ENCODE assay signal across 8 cellular contexts in genomic region chr1:95043141-95043980, GRCh38. TPM values are rescaled to one million over a fixed set of nuclear protein-coding genes. Genes with fewer than 3 reads are reported as not detected.
A peak's percentile ranks its signal among the peaks of the same experiment; 100 is the strongest.
DNase-seq lines count a peak whose midpoint lies in the region; FAIRE-seq and TF ChIP-seq lines count a peak whose summit lies in the region.

No MANE protein-coding gene starts in this region.

- intact Hi-C loops in activated T-helper 1 cell treated with anti-CD3 and anti-CD28 coated beads, Interleukin-12 subunit alpha, Interleukin-12 subunit beta, Interleukin-2, Interleukin-4 antibody, amounts not matched to agents 30 ng/mL and 10 ng/mL and 1 ng/mL, durations not matched to agents 14 hours and 24 hours and 36 hours (cut with micrococcal nuclease), result loop anchor here (1.0 to 10.0 kb wide), 5 partner anchors 29 to 562 kb away; partner anchors contain the start of genes ALG14 and CNN3

- no peaks in the 10 kb centered on the region for H3K36me3 Mint-ChIP-seq in activated T-helper 1 cell treated with anti-CD3 and anti-CD28 coated beads, Interleukin-12 subunit alpha, Interleukin-12 subunit beta, Interleukin-2, Interleukin-4 antibody, amounts not matched to agents 30 ng/mL and 10 ng/mL and 1 ng/mL, durations not matched to agents 14 hours and 24 hours and 36 hours (ENCODE audit: low read depth)

- no peaks in the 10 kb centered on the region for H3K4me1 Mint-ChIP-seq in activated T-helper 1 cell treated with anti-CD3 and anti-CD28 coated beads, Interleukin-12 subunit alpha, Interleukin-12 subunit beta, Interleukin-2, Interleukin-4 antibody, amounts not matched to agents 30 ng/mL and 10 ng/mL and 1 ng/mL, durations not matched to agents 14 hours and 24 hours and 36 hours (ENCODE audit: low read depth)

- peak overlapping the region; percentile 2 for H3K18ac ChIP-seq in neuronal stem cell (ENCODE audit: low read length)

- no peak overlapping the region for H2BK120ac ChIP-seq in neuronal stem cell (ENCODE audit: low read depth, low read length)

- H2BK5ac ChIP-seq in neuronal stem cell (ENCODE audit: low read length), result no peak overlapping the region

- H3K9ac ChIP-seq in neuronal stem cell (ENCODE audit: low read depth, low read length, poor library complexity) (no peak overlapping the region), stomach smooth muscle (ENCODE audit: low read length in 2 of 2) (peak overlapping the region in 1 of 2 donors; percentile 52)

- H3K27ac ChIP-seq in neuronal stem cell (replicated peaks; ENCODE audit: low read length), result no peak overlapping the region
- peak overlapping the region; percentile 26 for H3K27ac ChIP-seq in stomach smooth muscle (ENCODE audit: low read length)

- no peak overlapping the region for H3K23ac ChIP-seq in neuronal stem cell (ENCODE audit: low read depth, low read length, poor library complexity)

- H4K91ac ChIP-seq in neuronal stem cell (ENCODE audit: low read depth, low read length, poor library complexity), result no peak overlapping the region

- no peaks in the 10 kb centered on the region for H3K27me3 Mint-ChIP-seq in activated T-helper 1 cell treated with anti-CD3 and anti-CD28 coated beads, Interleukin-12 subunit alpha, Interleukin-12 subunit beta, Interleukin-2, Interleukin-4 antibody, amounts not matched to agents 30 ng/mL and 10 ng/mL and 1 ng/mL, durations not matched to agents 14 hours and 24 hours and 36 hours (ENCODE audit: insufficient read depth)

- no peak overlapping the region for H3K4ac ChIP-seq in neuronal stem cell (ENCODE audit: low read length)

- peaks cover 0 to 1% of the 10 kb centered on the region in 2 donors for H3K9me3 ChIP-seq in neuronal stem cell (replicated peaks in 1 of 2; ENCODE audit: control insufficient read depth in 2 of 2, insufficient read depth in 1 of 2, low read depth in 1 of 2, low read length in 2 of 2)
- no peaks in the 10 kb centered on the region for H3K9me3 ChIP-seq in stomach smooth muscle (ENCODE audit: control insufficient read depth in 2 of 2, low read length in 2 of 2)

- H3K27me3 ChIP-seq in neuronal stem cell (ENCODE audit: control insufficient read depth in 3 of 3, insufficient read depth in 3 of 3, low read depth in 1 of 3, low read length in 3 of 3), result no peaks in the 10 kb centered on the region
- H3K27me3 ChIP-seq in stomach smooth muscle (ENCODE audit: control insufficient read depth in 1 of 2, insufficient read depth in 2 of 2, low read length in 2 of 2), result no peaks in the 10 kb centered on the region

- no peak overlapping the region for H2BK12ac ChIP-seq in neuronal stem cell (ENCODE audit: low read length)

- FAIRE-seq in H54 (lab: Jason Lieb, UNC), result peak; percentile 96

- H3K4me1 ChIP-seq in neuronal stem cell (ENCODE audit: control insufficient read depth in 2 of 2, insufficient read depth in 1 of 2, low read depth in 1 of 2, low read length in 2 of 2) (peaks cover 2 to 4% of the 10 kb centered on the region in 2 donors), stomach smooth muscle (ENCODE audit: control insufficient read depth, insufficient read depth, low read length) (peaks cover 8% of the 10 kb centered on the region)

- H3K4me3 ChIP-seq in fibroblast of villous mesenchyme (ENCODE audit: low read depth, low read length) (no peak overlapping the region), neuronal stem cell (ENCODE audit: low read length in 2 of 2) (no peak overlapping the region), stomach smooth muscle (ENCODE audit: low read length in 2 of 2) (no peak overlapping the region)

- no peak overlapping the region for H3K27ac Mint-ChIP-seq in activated T-helper 1 cell treated with anti-CD3 and anti-CD28 coated beads, Interleukin-12 subunit alpha, Interleukin-12 subunit beta, Interleukin-2, Interleukin-4 antibody, amounts not matched to agents 30 ng/mL and 10 ng/mL and 1 ng/mL, durations not matched to agents 14 hours and 24 hours and 36 hours

- no peak overlapping the region for H3K14ac ChIP-seq in neuronal stem cell (ENCODE audit: low read length)

- H2BK15ac ChIP-seq in neuronal stem cell (ENCODE audit: low read length), result no peak overlapping the region

- peak overlapping the region; percentile 65 for H2AFZ ChIP-seq in neuronal stem cell (ENCODE audit: low read length)

- TF ChIP-seq POLR2A in H54 (IDR thresholded peaks at IDR 0.05; ENCODE audit: low read depth, low read length), result no peak

- no peak overlapping the region for H4K8ac ChIP-seq in neuronal stem cell (ENCODE audit: low read depth, low read length)

- no peak overlapping the region for H3K4me2 ChIP-seq in neuronal stem cell (ENCODE audit: insufficient read depth, low read length, poor library complexity, severe bottlenecking)

- no peak overlapping the region for H2AK5ac ChIP-seq in neuronal stem cell (ENCODE audit: low read depth, low read length)

- DNase-seq in ELR (ENCODE audit: low read depth), result peak; percentile 88
- peak; percentile 37 for DNase-seq in H54 (ENCODE audit: insufficient read length, low spot score)
- peak; percentile 83 for DNase-seq in RPMI7951 (ENCODE audit: low read depth)
- peak; percentile 69 for DNase-seq in activated T-helper 1 cell treated with anti-CD3 and anti-CD28 coated beads, Interleukin-12 subunit alpha, Interleukin-12 subunit beta, Interleukin-2, Interleukin-4 antibody, amounts not matched to agents 30 ng/mL and 10 ng/mL and 1 ng/mL, durations not matched to agents 14 hours and 24 hours and 36 hours (ENCODE audit: low spot score)
- peak; percentile 89 for DNase-seq in fibroblast of villous mesenchyme (ENCODE audit: low read depth)
- peak; percentile 82 for DNase-seq in neuronal stem cell (ENCODE audit: low spot score)

- H3K79me1 ChIP-seq in neuronal stem cell (ENCODE audit: low read depth, low read length), result peaks cover 2% of the 10 kb centered on the region

- H3K36me3 ChIP-seq in neuronal stem cell (replicated peaks in 1 of 2; ENCODE audit: control insufficient read depth in 2 of 2, insufficient read depth in 2 of 2, low read length in 2 of 2), result no peaks in the 10 kb centered on the region
- no peaks in the 10 kb centered on the region for H3K36me3 ChIP-seq in stomach smooth muscle (ENCODE audit: control insufficient read depth in 2 of 2, insufficient read depth in 2 of 2, low read length in 2 of 2)

- TF ChIP-seq CTCF in LNCAP (IDR thresholded peaks at IDR 0.05) (peak; percentile 99), fibroblast of villous mesenchyme (IDR thresholded peaks at IDR 0.05; ENCODE audit: insufficient read depth, low read depth, low read length) (peak; percentile 99)

- no peaks in the 10 kb centered on the region for H3K9me3 Mint-ChIP-seq in activated T-helper 1 cell treated with anti-CD3 and anti-CD28 coated beads, Interleukin-12 subunit alpha, Interleukin-12 subunit beta, Interleukin-2, Interleukin-4 antibody, amounts not matched to agents 30 ng/mL and 10 ng/mL and 1 ng/mL, durations not matched to agents 14 hours and 24 hours and 36 hours

- 91% methylated on average over 1 of the region's 11 CpGs; no CpG with 5 or more reads in 1 of the 2 donors for WGBS in neuronal stem cell (ENCODE audit: extremely low coverage in 2 of 2, insufficient read length in 2 of 2, insufficient replicate concordance in 1 of 2), 2 donors

- H3K4me3 Mint-ChIP-seq in activated T-helper 1 cell treated with anti-CD3 and anti-CD28 coated beads, Interleukin-12 subunit alpha, Interleukin-12 subunit beta, Interleukin-2, Interleukin-4 antibody, amounts not matched to agents 30 ng/mL and 10 ng/mL and 1 ng/mL, durations not matched to agents 14 hours and 24 hours and 36 hours, result no peak overlapping the region

RNA-seq across cellular contexts. Expression of gene ALG14, which starts 29.4 kb away (rescaled TPM):
- 3.3 and 9.5 TPM in 2 replicates for total RNA-seq in RPMI7951 (2014; rRNA removed; shearing (Covaris generic))
- total RNA-seq in activated T-helper 1 cell treated with anti-CD3 and anti-CD28 coated beads, Interleukin-12 subunit alpha, Interleukin-12 subunit beta, Interleukin-2, Interleukin-4 antibody, amounts not matched to agents 30 ng/mL and 10 ng/mL and 1 ng/mL, durations not matched to agents 14 hours and 24 hours and 36 hours, result 1.9 and 2.4 TPM in 2 replicates
- 4.7 and 6.4 TPM in 2 replicates for total RNA-seq in fibroblast of villous mesenchyme
- polyA plus RNA-seq in neuronal stem cell (2013, experiment 1 of 2), result 2.5 TPM
- polyA plus RNA-seq in neuronal stem cell (2013, experiment 2 of 2), result 3.3 TPM

Comparison
In these comparisons a context has a peak if more than half of its experiments do, and no peak if none do; other contexts are left out.
1. DNase-seq: peak in every context shown above with its lines; median percentile 89 in fibroblast of villous mesenchyme; 88 in ELR; 83 in RPMI7951; 82 in neuronal stem cell; 69 in activated T-helper 1 cell treated with anti-CD3 and anti-CD28 coated beads, Interleukin-12 subunit alpha, Interleukin-12 subunit beta, Interleukin-2, Interleukin-4 antibody, amounts not matched to agents 30 ng/mL and 10 ng/mL and 1 ng/mL, durations not matched to agents 14 hours and 24 hours and 36 hours; 37 in H54.